In the genomic region with DNA sequence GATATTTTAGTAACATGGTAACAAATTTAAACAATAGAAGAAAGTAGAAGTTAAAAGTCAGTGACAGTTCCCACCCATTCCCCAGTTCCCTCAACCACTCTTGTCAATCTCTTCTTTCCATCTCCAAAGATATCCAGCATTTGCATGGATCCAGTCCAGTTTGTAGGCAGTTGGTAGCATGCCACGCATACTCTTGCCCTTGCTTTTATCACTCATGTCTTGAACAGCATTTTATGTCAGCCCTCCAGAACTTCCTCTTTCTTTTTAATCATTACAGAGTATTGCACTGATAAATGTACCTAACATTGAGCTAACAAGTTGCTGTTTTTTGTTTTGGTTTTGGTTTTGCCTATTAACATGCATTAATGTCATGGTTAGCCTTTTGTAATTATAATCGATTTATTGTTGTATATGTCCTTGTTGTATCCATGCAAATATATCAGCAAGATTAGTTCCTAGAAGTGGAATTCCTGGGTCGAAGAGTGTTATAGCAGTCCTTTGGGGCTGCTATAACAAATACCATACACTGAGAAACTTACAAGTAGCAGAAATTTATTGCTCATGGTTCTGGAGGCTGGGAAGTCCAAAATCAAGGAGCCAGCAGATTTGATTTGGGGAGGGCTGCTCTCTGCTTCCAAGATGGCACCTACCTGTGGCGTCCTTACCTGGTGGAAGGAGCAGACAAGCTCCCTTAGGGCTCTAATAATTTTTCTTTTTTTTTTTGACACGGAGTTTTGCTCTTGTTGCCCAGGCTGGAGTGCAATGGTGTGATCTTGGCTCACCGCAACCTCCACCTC, we compare ENCODE assay signal across 1 cellular context.
TF ChIP-seq lines count a peak whose summit lies in the region.

No MANE protein-coding gene starts in this region.

TF ChIP-seq in HepG2, 621 proteins besides CTCF, POLR2A, EP300 and RAD21:
- TF ChIP-seq ZNF564 (CRISPR knock-in tag; IDR thresholded peaks at IDR 0.05) (peak; percentile 92; the same call in 1 of the 2 replicates), CEBPB (IDR thresholded peaks at IDR 0.05; ENCODE audit: borderline replicate concordance, low read depth, low read length) (no peak), HNF4G (IDR thresholded peaks at IDR 0.05; ENCODE audit: borderline replicate concordance, low read depth, low read length) (no peak), HNF4G (CRISPR knock-in tag; IDR thresholded peaks at IDR 0.05; ENCODE audit: borderline replicate concordance, low read depth) (no peak)
